In genomic region chr12:49417558-49417957, GRCh38 we compare ENCODE assay signal across 18 cellular contexts. TPM values are rescaled to one million over a fixed set of nuclear protein-coding genes. Genes with fewer than 3 reads are reported as not detected.
A peak's percentile ranks its signal among the peaks of the same experiment; 100 is the strongest.
DNase-seq lines count a peak whose midpoint lies in the region; ATAC-seq and TF ChIP-seq lines count a peak whose summit lies in the region.
"Had no signal": no experiment of that assay in that cellular context is flagged by ENCODE, and none has a peak within 500 bp of the region (broad histone marks: within the 10 kb centered on the region; RNA-seq: fewer than 3 reads in every experiment).

No MANE protein-coding gene starts in this region.

- H2AFZ ChIP-seq in Loucy (ENCODE audit: low read length) = no peak overlapping the region
- H2AFZ ChIP-seq: GM23248 had no signal

- H3K36me3 Mint-ChIP-seq in Caco-2 (ENCODE audit: insufficient read depth, unreplicated experiment) (no peaks in the 10 kb centered on the region), memory B cell (peaks cover 2% of the 10 kb centered on the region)

- H3K9me3 Mint-ChIP-seq in Caco-2 (ENCODE audit: unreplicated experiment) (no peaks in the 10 kb centered on the region), memory B cell (no peaks in the 10 kb centered on the region)
- H3K9me3 Mint-ChIP-seq: CD14-positive monocyte; CD4-positive, alpha-beta T cell had no signal

- H3K27me3 ChIP-seq in Caco-2 (replicated peaks; ENCODE audit: control insufficient read depth, insufficient read depth, low read length) = no peaks in the 10 kb centered on the region
- H3K27me3 ChIP-seq in Loucy (ENCODE audit: insufficient read depth, low read length, poor library complexity, severe bottlenecking) = no peaks in the 10 kb centered on the region
- H3K27me3 ChIP-seq: BE2C; BLaER1 treated with 17β-estradiol and CSF1 and Interleukin-3, amounts not matched to agents 10 nM and 100 nM had no signal

- no peaks in the 10 kb centered on the region for H4K20me1 ChIP-seq in Loucy (ENCODE audit: insufficient read depth, low read length, poor library complexity, severe bottlenecking)

- H3K4me1 ChIP-seq in Caco-2 = peaks cover 64% of the 10 kb centered on the region
- H3K4me1 ChIP-seq in Loucy (ENCODE audit: insufficient read depth, low read length, poor library complexity, severe bottlenecking) = peaks cover 75% of the 10 kb centered on the region
- H3K4me1 ChIP-seq: BE2C had no signal

- no peak for DNase-seq in Caco-2
- no peak for DNase-seq in memory B cell (ENCODE audit: low spot score in 2 of 2)
- DNase-seq in NCI-H2081 treated with DMSO at 0.1 percent for 48 hours (lab: John Stamatoyannopoulos, UW) = no peak
- DNase-seq in SIG-M5 (lab: John Stamatoyannopoulos, UW) = no peak
- DNase-seq: ACHN; AML-193; BE2C; CD4-positive, alpha-beta T cell; COR-L47; DMS153; DND-41; GM23248; H7; HCEC 1CT had no signal

- H3K9ac ChIP-seq in Loucy (ENCODE audit: low read depth, low read length, poor library complexity, severe bottlenecking) = peak overlapping the region; percentile 72
- H3K9ac ChIP-seq: BLaER1 treated with 17β-estradiol and CSF1 and Interleukin-3, amounts not matched to agents 10 nM and 100 nM; GM23248 had no signal

- H3K4me1 Mint-ChIP-seq in Caco-2 (ENCODE audit: low read depth, unreplicated experiment) (peaks cover 48% of the 10 kb centered on the region), memory B cell (peaks cover 2% of the 10 kb centered on the region)
- H3K4me1 Mint-ChIP-seq: CD14-positive monocyte had no signal

- TF ChIP-seq CTCF in Caco-2 (IDR thresholded peaks at IDR 0.05; ENCODE audit: insufficient read depth in 1 of 2, low read depth in 1 of 2, low read length in 1 of 2, severe bottlenecking in 1 of 2, unreplicated experiment in 1 of 2) (no peak), Loucy (conservative IDR thresholded peaks at IDR 0.05; ENCODE audit: low read length) (no peak)

- ATAC-seq in memory B cell (ENCODE audit: low read depth) (no peak), HG03442 (IDR thresholded peaks at IDR 0.05; ENCODE audit: unreplicated experiment) (no peak)

- H3K27me3 Mint-ChIP-seq in Caco-2 (ENCODE audit: insufficient read depth, unreplicated experiment) (no peaks in the 10 kb centered on the region), memory B cell (no peaks in the 10 kb centered on the region)
- H3K27me3 Mint-ChIP-seq: CD4-positive, alpha-beta T cell had no signal

- POLR2A ChIA-PET in Caco-2 (lab: Charles Lee) = interaction anchor here (1.9 kb wide), 1 partner anchor 50 kb away, joined by 8 read pairs; the partner anchor contains the start of gene SPATS2

- intact Hi-C loops in Caco-2 (cut with micrococcal nuclease; ENCODE audit: unreplicated experiment) = no loop called here

- H3K4me3 ChIP-seq in Caco-2 (ENCODE audit: low read depth, low read length) (no peak overlapping the region), Loucy (ENCODE audit: low read length, poor library complexity, severe bottlenecking) (no peak overlapping the region)
- H3K4me3 ChIP-seq: BLaER1 treated with 17β-estradiol and CSF1 and Interleukin-3, amounts not matched to agents 10 nM and 100 nM; GM23248 had no signal

- peaks cover 22% of the 10 kb centered on the region for H3F3A ChIP-seq in Loucy (ENCODE audit: low read depth)

- BruUV-seq in Caco-2 (replicated peaks; lab: Mats Ljungman, UMichigan) = no TSS peak

- H3K4me2 ChIP-seq in Loucy (ENCODE audit: low read depth, low read length, poor library complexity, severe bottlenecking) = peak overlapping the region; percentile 77
- H3K4me2 ChIP-seq: BLaER1 treated with 17β-estradiol and CSF1 and Interleukin-3, amounts not matched to agents 10 nM and 100 nM had no signal

- H3K4me3 Mint-ChIP-seq in Caco-2 (ENCODE audit: unreplicated experiment) (no peak overlapping the region), memory B cell (no peak overlapping the region)
- H3K4me3 Mint-ChIP-seq: CD14-positive monocyte; CD4-positive, alpha-beta T cell had no signal

- H3K9me3 ChIP-seq in Caco-2 (no peaks in the 10 kb centered on the region), Loucy (ENCODE audit: insufficient read depth, low read depth, low read length) (no peaks in the 10 kb centered on the region)
- H3K9me3 ChIP-seq: BE2C; BLaER1 treated with 17β-estradiol and CSF1 and Interleukin-3, amounts not matched to agents 10 nM and 100 nM had no signal

- H3K27ac Mint-ChIP-seq in Caco-2 (ENCODE audit: unreplicated experiment) (peak overlapping the region; percentile 36), memory B cell (peak overlapping the region; percentile 50)
- H3K27ac Mint-ChIP-seq: CD14-positive monocyte; CD4-positive, alpha-beta T cell had no signal

- H3K9me2 ChIP-seq in Loucy (replicated peaks; ENCODE audit: low read depth, low read length) = no peaks in the 10 kb centered on the region

- H3K36me3 ChIP-seq in Caco-2 (ENCODE audit: control insufficient read depth, insufficient read depth, low read length) = no peaks in the 10 kb centered on the region
- H3K36me3 ChIP-seq in Loucy (ENCODE audit: insufficient read depth, low read length) = no peaks in the 10 kb centered on the region
- H3K36me3 ChIP-seq: BE2C had no signal

- CTCF ChIA-PET in Caco-2 (lab: Charles Lee) = no interaction called here

- peaks cover 56% of the 10 kb centered on the region for H3K79me2 ChIP-seq in Loucy (ENCODE audit: insufficient read depth, low read length)

RNA-seq across cellular contexts. Expression of gene SPATS2, which starts 50.3 kb away (rescaled TPM):
- total RNA-seq in Caco-2 (2022) = 43.1 and 48.9 TPM in 2 replicates
